In genomic region chr11:12166299-12167092, GRCh38 we compare ENCODE assay signal across 10 cellular contexts. TPM values are rescaled to one million over a fixed set of nuclear protein-coding genes. Genes with fewer than 3 reads are reported as not detected.
DNase-seq lines count a peak whose midpoint lies in the region; ATAC-seq, FAIRE-seq and TF ChIP-seq lines count a peak whose summit lies in the region.
"Had no signal": no experiment of that assay in that cellular context is flagged by ENCODE, and none has a peak within 500 bp of the region (broad histone marks: within the 10 kb centered on the region; RNA-seq: fewer than 3 reads in every experiment).

No MANE protein-coding gene starts in this region.

- peaks cover 28% of the 10 kb centered on the region for H3K4me1 ChIP-seq in hepatocyte (ENCODE audit: insufficient read depth)

- no peaks in the 10 kb centered on the region for H3K36me3 ChIP-seq in hepatocyte (replicated peaks; ENCODE audit: insufficient read depth, low read depth)

- no peak overlapping the region for H2AFZ ChIP-seq in hepatocyte

- intact Hi-C loops in CD4-positive, alpha-beta T cell (cut with DNase I, micrococcal nuclease) = no loop called here

- no peak for DNase-seq in activated CD4-positive, alpha-beta T cell treated with anti-CD3 and anti-CD28 coated beads, Interleukin-2, amount 10 ng/mL, durations not matched to agents 7 days and 5 days
- DNase-seq in activated CD4-positive, alpha-beta T cell treated with anti-CD3 and anti-CD28 coated beads, Interleukin-2, amount 50 U/mL, for 1 hour = no peak
- DNase-seq in T-helper 17 cell = no peak
- no peak for DNase-seq in hepatocyte (ENCODE audit: low spot score)
- no peak for DNase-seq in naive thymus-derived CD8-positive, alpha-beta T cell
- DNase-seq in CD4-positive, alpha-beta T cell = no peak
- DNase-seq in GM19239 (ENCODE audit: insufficient read length, low spot score) = no peak
- DNase-seq: NCI-H1417 treated with DMSO at 0.1 percent for 48 hours, NCI-H82 had no signal

- H3K27me3 Mint-ChIP-seq in activated CD4-positive, alpha-beta T cell treated with anti-CD3 and anti-CD28 coated beads, Interleukin-2, amount 10 ng/mL, durations not matched to agents 7 days and 5 days = no peaks in the 10 kb centered on the region
- no peaks in the 10 kb centered on the region for H3K27me3 Mint-ChIP-seq in T-helper 17 cell
- no peaks in the 10 kb centered on the region for H3K27me3 Mint-ChIP-seq in stimulated activated naive CD8-positive, alpha-beta T cell treated with anti-CD3 and anti-CD28 coated beads, Interleukin-15, Interleukin-2, amounts not matched to agents 100 ng/mL and 50 ng/mL, for 24 hours
- H3K27me3 Mint-ChIP-seq in naive thymus-derived CD8-positive, alpha-beta T cell = no peaks in the 10 kb centered on the region
- H3K27me3 Mint-ChIP-seq in CD4-positive, alpha-beta T cell = no peaks in the 10 kb centered on the region

- WGBS in hepatocyte (ENCODE audit: low lambda C conversion rate, missing lambda C conversion rate) = 82% methylated on average over 5 of the region's 5 CpGs

- H3K9me2 ChIP-seq in hepatocyte (replicated peaks; ENCODE audit: insufficient read depth) = no peaks in the 10 kb centered on the region

- H3K4me2 ChIP-seq in hepatocyte = no peak overlapping the region

- no peaks in the 10 kb centered on the region for H4K20me1 ChIP-seq in hepatocyte (ENCODE audit: insufficient read depth, poor library complexity, severe bottlenecking)

- FAIRE-seq in GM19239 (lab: Jason Lieb, UNC) = no peak

- H3K27ac ChIP-seq in hepatocyte = peak overlapping the region; percentile 92
- H3K27ac ChIP-seq in CD4-positive, alpha-beta T cell (ENCODE audit: low read depth, low read length) = no peak overlapping the region

- H3K27me3 ChIP-seq in hepatocyte = no peaks in the 10 kb centered on the region
- no peaks in the 10 kb centered on the region for H3K27me3 ChIP-seq in CD4-positive, alpha-beta T cell (ENCODE audit: control insufficient read depth, insufficient read depth, low read length)

- no peak for TF ChIP-seq CTCF in hepatocyte (IDR thresholded peaks at IDR 0.05; ENCODE audit: poor library complexity)
- no peak for TF ChIP-seq CTCF in CD4-positive, alpha-beta T cell (IDR thresholded peaks at IDR 0.05)

- peaks cover 11% of the 10 kb centered on the region for H3K79me2 ChIP-seq in hepatocyte

- H3K9me3 ChIP-seq in T-helper 17 cell (ENCODE audit: control insufficient read depth, low read length, poor library complexity, severe bottlenecking) = no peaks in the 10 kb centered on the region
- H3K9me3 ChIP-seq in hepatocyte (ENCODE audit: low read depth) = no peaks in the 10 kb centered on the region
- H3K9me3 ChIP-seq in CD4-positive, alpha-beta T cell (ENCODE audit: control insufficient read depth, low read length) = no peaks in the 10 kb centered on the region

- no peak overlapping the region for H3K4me3 Mint-ChIP-seq in activated CD4-positive, alpha-beta T cell treated with anti-CD3 and anti-CD28 coated beads, Interleukin-2, amount 10 ng/mL, durations not matched to agents 7 days and 5 days
- H3K4me3 Mint-ChIP-seq in T-helper 17 cell = no peak overlapping the region
- H3K4me3 Mint-ChIP-seq in stimulated activated naive CD8-positive, alpha-beta T cell treated with anti-CD3 and anti-CD28 coated beads, Interleukin-15, Interleukin-2, amounts not matched to agents 100 ng/mL and 50 ng/mL, for 24 hours = no peak overlapping the region
- H3K4me3 Mint-ChIP-seq in naive thymus-derived CD8-positive, alpha-beta T cell = no peak overlapping the region
- H3K4me3 Mint-ChIP-seq in CD4-positive, alpha-beta T cell = no peak overlapping the region

- peak overlapping the region; percentile 73 for H3K27ac Mint-ChIP-seq in activated CD4-positive, alpha-beta T cell treated with anti-CD3 and anti-CD28 coated beads, Interleukin-2, amount 10 ng/mL, durations not matched to agents 7 days and 5 days
- H3K27ac Mint-ChIP-seq in T-helper 17 cell = peak overlapping the region; percentile 77
- H3K27ac Mint-ChIP-seq in stimulated activated naive CD8-positive, alpha-beta T cell treated with anti-CD3 and anti-CD28 coated beads, Interleukin-15, Interleukin-2, amounts not matched to agents 100 ng/mL and 50 ng/mL, for 24 hours = peak overlapping the region; percentile 54
- H3K27ac Mint-ChIP-seq in naive thymus-derived CD8-positive, alpha-beta T cell = peak overlapping the region in 1 of 10 donors; percentile 26
- H3K27ac Mint-ChIP-seq in CD4-positive, alpha-beta T cell = no peak overlapping the region

- H3K9me3 Mint-ChIP-seq in activated CD4-positive, alpha-beta T cell treated with anti-CD3 and anti-CD28 coated beads, Interleukin-2, amount 10 ng/mL, durations not matched to agents 7 days and 5 days = peaks cover 3% of the 10 kb centered on the region
- no peaks in the 10 kb centered on the region for H3K9me3 Mint-ChIP-seq in stimulated activated naive CD8-positive, alpha-beta T cell treated with anti-CD3 and anti-CD28 coated beads, Interleukin-15, Interleukin-2, amounts not matched to agents 100 ng/mL and 50 ng/mL, for 24 hours
- peaks cover 0 to 2% (median 0%) of the 10 kb centered on the region in 9 donors for H3K9me3 Mint-ChIP-seq in naive thymus-derived CD8-positive, alpha-beta T cell
- H3K9me3 Mint-ChIP-seq in CD4-positive, alpha-beta T cell = no peaks in the 10 kb centered on the region

- H3K4me3 ChIP-seq in hepatocyte = no peak overlapping the region

- peaks cover 36% of the 10 kb centered on the region for H3K4me1 Mint-ChIP-seq in activated CD4-positive, alpha-beta T cell treated with anti-CD3 and anti-CD28 coated beads, Interleukin-2, amount 10 ng/mL, durations not matched to agents 7 days and 5 days
- peaks cover 21% of the 10 kb centered on the region for H3K4me1 Mint-ChIP-seq in T-helper 17 cell
- H3K4me1 Mint-ChIP-seq in stimulated activated naive CD8-positive, alpha-beta T cell treated with anti-CD3 and anti-CD28 coated beads, Interleukin-15, Interleukin-2, amounts not matched to agents 100 ng/mL and 50 ng/mL, for 24 hours (ENCODE audit: low read depth) = peaks cover 48% of the 10 kb centered on the region
- peaks cover 0 to 8% (median 1%) of the 10 kb centered on the region in 4 donors for H3K4me1 Mint-ChIP-seq in naive thymus-derived CD8-positive, alpha-beta T cell
- no peaks in the 10 kb centered on the region for H3K4me1 Mint-ChIP-seq in CD4-positive, alpha-beta T cell (ENCODE audit: low read depth)

- ATAC-seq in T-helper 17 cell = no peak
- ATAC-seq in naive thymus-derived CD8-positive, alpha-beta T cell = no peak
- no peak for ATAC-seq in CD4-positive, alpha-beta T cell (ENCODE audit: poor library complexity)

- peaks cover 19% of the 10 kb centered on the region for H3K36me3 Mint-ChIP-seq in activated CD4-positive, alpha-beta T cell treated with anti-CD3 and anti-CD28 coated beads, Interleukin-2, amount 10 ng/mL, durations not matched to agents 7 days and 5 days (ENCODE audit: low read depth)
- peaks cover 4% of the 10 kb centered on the region for H3K36me3 Mint-ChIP-seq in T-helper 17 cell (ENCODE audit: low read depth)
- H3K36me3 Mint-ChIP-seq in stimulated activated naive CD8-positive, alpha-beta T cell treated with anti-CD3 and anti-CD28 coated beads, Interleukin-15, Interleukin-2, amounts not matched to agents 100 ng/mL and 50 ng/mL, for 24 hours (ENCODE audit: low read depth) = peaks cover 31% of the 10 kb centered on the region
- no peaks in the 10 kb centered on the region for H3K36me3 Mint-ChIP-seq in naive thymus-derived CD8-positive, alpha-beta T cell
- H3K36me3 Mint-ChIP-seq in CD4-positive, alpha-beta T cell (ENCODE audit: low read depth) = no peaks in the 10 kb centered on the region

- POLR2A ChIA-PET in activated CD4-positive, alpha-beta T cell treated with anti-CD3 and anti-CD28 coated beads, Interleukin-2, amount 10 ng/mL, durations not matched to agents 7 days and 5 days (lab: Charles Lee) = no interaction called here
- POLR2A ChIA-PET in naive thymus-derived CD8-positive, alpha-beta T cell (lab: Charles Lee) = no interaction called here
- POLR2A ChIA-PET in CD4-positive, alpha-beta T cell (lab: Charles Lee) = interaction anchor here (1.3 kb wide), 1 partner anchor 57 kb away, joined by 3 read pairs; no protein-coding TSS in a partner anchor

- CTCF ChIA-PET in activated CD4-positive, alpha-beta T cell treated with anti-CD3 and anti-CD28 coated beads, Interleukin-2, amount 10 ng/mL, durations not matched to agents 7 days and 5 days (lab: Charles Lee) = interaction anchor here (1.0 to 2.0 kb wide), 5 partner anchors 10 to 58 kb away, joined by 3 to 9 read pairs (median 4); no protein-coding TSS in a partner anchor
- CTCF ChIA-PET in CD4-positive, alpha-beta T cell (lab: Charles Lee) = no interaction called here

RNA-seq across cellular contexts. Expression of gene MICAL2, which starts 56.1 kb away (rescaled TPM):
- 10 to 100 TPM; 45.5 to 47.3 TPM for total RNA-seq in activated CD4-positive, alpha-beta T cell treated with anti-CD3 and anti-CD28 coated beads, Interleukin-2, amount 10 ng/mL, durations not matched to agents 7 days and 5 days
- total RNA-seq in T-helper 17 cell (10 to 100 TPM; 52.0 to 66.9 TPM), hepatocyte (55.6 and 56.0 TPM in 2 replicates)
- polyA plus RNA-seq in hepatocyte = 36.8 and 55.8 TPM in 2 replicates
- total RNA-seq in naive thymus-derived CD8-positive, alpha-beta T cell = 1 to 10 TPM; 5.0 to 7.0 TPM
- polyA plus RNA-seq in naive thymus-derived CD8-positive, alpha-beta T cell = 10 to 100 TPM in 1 of 3 donors, 1 to 10 TPM in 2; 2.3 to 12.3 (median 2.8) TPM
- 10 to 100 TPM; 12.8 to 14.1 TPM for total RNA-seq in CD4-positive, alpha-beta T cell
